In genomic region chr1:85623061-85623471, GRCh38 we compare ENCODE assay signal across 14 cellular contexts. TPM values are rescaled to one million over a fixed set of nuclear protein-coding genes. Genes with fewer than 3 reads are reported as not detected.
DNase-seq lines count a peak whose midpoint lies in the region; ATAC-seq and TF ChIP-seq lines count a peak whose summit lies in the region.
"Had no signal": no experiment of that assay in that cellular context is flagged by ENCODE, and none has a peak within 500 bp of the region (broad histone marks: within the 10 kb centered on the region; RNA-seq: fewer than 3 reads in every experiment).

No MANE protein-coding gene starts in this region.

- no peak overlapping the region for H2AFZ ChIP-seq in ACC112 (ENCODE audit: low read length, unreplicated experiment)

- DNase-seq in H4 (ENCODE audit: low spot score) (peak; percentile 80), SW480 (ENCODE audit: low spot score) (peak; percentile 86), fibroblast of mammary gland (ENCODE audit: low read depth) (peak; percentile 91), type B pancreatic cell (ENCODE audit: extremely low spot score, unreplicated experiment) (no peak), Right ventricle myocardium inferior (ENCODE audit: missing footprints) (no peak)
- DNase-seq in stimulated activated naive CD4-positive, alpha-beta T cell treated with Interleukin-2 at 50 U/mL for 16 hours (lab: John Stamatoyannopoulos, UW), result no peak
- DNase-seq: activated CD4-positive, CD25-positive, alpha-beta regulatory T cell treated with anti-CD3 and anti-CD28 coated beads, Interleukin-2, amount 50 U/mL, for 72 hours; activated gamma-delta T cell; C1 segment of cervical spinal cord; SIG-M5; tibial artery had no signal

- peak overlapping the region; percentile 25; the same call in 1 of the 2 replicates for H3K4me3 ChIP-seq in ACC112 (ENCODE audit: low read depth, low read length)
- no peak overlapping the region for H3K4me3 ChIP-seq in fibroblast of mammary gland (ENCODE audit: control insufficient read depth, low read depth, low read length)
- H3K4me3 ChIP-seq: tibial artery had no signal

- peaks cover 28% of the 10 kb centered on the region for H3K36me3 Mint-ChIP-seq in type B pancreatic cell

- no peaks in the 10 kb centered on the region for H3K27me3 Mint-ChIP-seq in type B pancreatic cell

- no peak overlapping the region for H3K4me3 Mint-ChIP-seq in type B pancreatic cell

- peak overlapping the region; percentile 92 for H3K27ac ChIP-seq in ACC112 (ENCODE audit: low read depth, low read length)
- H3K27ac ChIP-seq: tibial artery had no signal

- peaks cover 37% of the 10 kb centered on the region for H3K36me3 ChIP-seq in ACC112 (ENCODE audit: insufficient read depth, low read length)

- TF ChIP-seq CTCF in fibroblast of mammary gland (conservative IDR thresholded peaks at IDR 0.05; ENCODE audit: control insufficient read depth, insufficient read depth, low read depth, low read length), result no peak
- TF ChIP-seq CTCF in type B pancreatic cell (conservative IDR thresholded peaks at IDR 0.05), result no peak

- H3K27me3 ChIP-seq in ACC112 (ENCODE audit: insufficient read depth, low read length), result no peaks in the 10 kb centered on the region
- H3K27me3 ChIP-seq: tibial artery had no signal

- H3K4me1 Mint-ChIP-seq in type B pancreatic cell (ENCODE audit: unreplicated experiment), result no peaks in the 10 kb centered on the region

- H3K4me1 ChIP-seq in ACC112 (ENCODE audit: control insufficient read depth, insufficient read depth, low read length, unreplicated experiment), result peaks cover 19% of the 10 kb centered on the region

- H3K9me3 Mint-ChIP-seq in type B pancreatic cell, result peaks cover 25% of the 10 kb centered on the region

- ATAC-seq in HG02885 (IDR thresholded peaks at IDR 0.05; ENCODE audit: poor library complexity, unreplicated experiment) (no peak), Right ventricle myocardium inferior (no peak)

- H3K79me2 ChIP-seq in ACC112 (ENCODE audit: control insufficient read depth, insufficient read depth, low read length, unreplicated experiment), result no peaks in the 10 kb centered on the region

- no peak overlapping the region for H3K27ac Mint-ChIP-seq in type B pancreatic cell

- intact Hi-C loops in Right ventricle myocardium inferior (cut with DNase I), result no loop called here

RNA-seq across cellular contexts. Expression of gene CCN1, which starts 42.5 kb away (rescaled TPM):
- 6.7 and 10.4 TPM in 2 replicates for total RNA-seq in H4 (2014; rRNA removed; shearing (Covaris generic))
- total RNA-seq in type B pancreatic cell (ENCODE audit: low replicate concordance), result 53.7 and 136 TPM in 2 replicates
- 31.1 TPM for total RNA-seq in Right ventricle myocardium inferior
- total RNA-seq: mononuclear cell had no signal

Comparison
In these comparisons a context has a peak if more than half of its experiments do, and no peak if none do; other contexts are left out.
1. DNase-seq: peak in H4 (single experiment), SW480 (single experiment) and fibroblast of mammary gland (single experiment); none in stimulated activated naive CD4-positive, alpha-beta T cell treated with Interleukin-2 at 50 U/mL for 16 hours (single experiment), type B pancreatic cell (single experiment) and Right ventricle myocardium inferior (single experiment).